1 cellular context compared by ENCODE assay signal in genomic region chr1:150515328-150516049, GRCh38.
TF ChIP-seq lines count a peak whose summit lies in the region.

Gene FALEC (plus strand): TSS chr1:150515752.

TF ChIP-seq in K562, 482 proteins besides CTCF, POLR2A, EP300 and RAD21 (continued from another document and continues in another):
- no peak; the same call in none of the 2 replicates for TF ChIP-seq MYC (IDR thresholded peaks at IDR 0.05; ENCODE audit: low read depth, low read length)
- TF ChIP-seq MYC (CRISPR knock-in tag; IDR thresholded peaks at IDR 0.05; ENCODE audit: borderline replicate concordance, low read depth), result peak; percentile 12; the same call in 1 of the 2 replicates
- no peak for TF ChIP-seq SRSF3 (IDR thresholded peaks at IDR 0.05; ENCODE audit: insufficient read depth, low read length)
- no peak for TF ChIP-seq TBL1XR1 (IDR thresholded peaks at IDR 0.05; ENCODE audit: low read length in 2 of 2)
- no peak for TF ChIP-seq NELFE (IDR thresholded peaks at IDR 0.05; ENCODE audit: insufficient read depth, insufficient read length)
- TF ChIP-seq XRCC3 (IDR thresholded peaks at IDR 0.05), result no peak
- no peak for TF ChIP-seq NCOA4 (IDR thresholded peaks at IDR 0.05; ENCODE audit: partially characterized antibody)
- TF ChIP-seq ZNF277 (CRISPR knock-in tag; IDR thresholded peaks at IDR 0.05; ENCODE audit: borderline replicate concordance), result no peak
- peak; percentile 77 for TF ChIP-seq L3MBTL2 (IDR thresholded peaks at IDR 0.05)
- peak; percentile 65 for TF ChIP-seq RB1 (IDR thresholded peaks at IDR 0.05; ENCODE audit: low read depth)
- TF ChIP-seq RHOXF2B (CRISPR knock-in tag; conservative IDR thresholded peaks at IDR 0.05), result no peak
- TF ChIP-seq RFX5 (IDR thresholded peaks at IDR 0.05; ENCODE audit: low read depth, low read length), result no peak
- peak; percentile 56 for TF ChIP-seq SUPT5H (IDR thresholded peaks at IDR 0.05)
- no peak for TF ChIP-seq CTCFL (IDR thresholded peaks at IDR 0.05; ENCODE audit: borderline replicate concordance, insufficient read depth, low read depth, low read length, poor library complexity, severe bottlenecking)
- TF ChIP-seq ATF3 (IDR thresholded peaks at IDR 0.05), result no peak
- TF ChIP-seq ATF3 (CRISPR knock-in tag; conservative IDR thresholded peaks at IDR 0.05), result no peak
- no peak for TF ChIP-seq TCF15 (CRISPR knock-in tag; IDR thresholded peaks at IDR 0.05)
- no peak for TF ChIP-seq ZBTB26 (CRISPR knock-in tag; IDR thresholded peaks at IDR 0.05)
- peak; percentile 65 for TF ChIP-seq AFF4 (CRISPR knock-in tag; IDR thresholded peaks at IDR 0.05)
- no peak for TF ChIP-seq ID3 (CRISPR knock-in tag; IDR thresholded peaks at IDR 0.05)
- TF ChIP-seq ID3 (tag; IDR thresholded peaks at IDR 0.05), result no peak
- peak; percentile 57 for TF ChIP-seq SP2 (IDR thresholded peaks at IDR 0.05; ENCODE audit: extremely low read depth, low read depth, low read length, poor library complexity, severe bottlenecking)
- TF ChIP-seq ARID2 (IDR thresholded peaks at IDR 0.05), result no peak
- TF ChIP-seq RAD51 (IDR thresholded peaks at IDR 0.05; ENCODE audit: borderline replicate concordance, low read depth), result 0 out of 2 replicates have a peak, but pooled peaks have one; percentile 2
- no peak for TF ChIP-seq HNRNPL (IDR thresholded peaks at IDR 0.05; ENCODE audit: low read depth, low read length)
- TF ChIP-seq NCOA6 (IDR thresholded peaks at IDR 0.05), result no peak
- TF ChIP-seq STAT5A (IDR thresholded peaks at IDR 0.05; ENCODE audit: borderline replicate concordance, low read length), result no peak
- no peak for TF ChIP-seq ESRRA (IDR thresholded peaks at IDR 0.05; ENCODE audit: borderline replicate concordance, low read depth)
- no peak for TF ChIP-seq JUNB (CRISPR knock-in tag; conservative IDR thresholded peaks at IDR 0.05)
- TF ChIP-seq TAF7 (tag; IDR thresholded peaks at IDR 0.05), result peak; percentile 27; the same call in 1 of the 2 replicates
- TF ChIP-seq JUN (IDR thresholded peaks at IDR 0.05; ENCODE audit: borderline replicate concordance, low read depth, low read length), result no peak
- TF ChIP-seq JUN (CRISPR knock-in tag; IDR thresholded peaks at IDR 0.05; ENCODE audit: borderline replicate concordance), result no peak; the same call in 1 of the 2 replicates
- no peak for TF ChIP-seq ZNF740 (CRISPR knock-in tag; IDR thresholded peaks at IDR 0.05)
- TF ChIP-seq ZNF740 (tag; IDR thresholded peaks at IDR 0.05), result no peak
- no peak for TF ChIP-seq ZNF830 (CRISPR knock-in tag; IDR thresholded peaks at IDR 0.05)
- no peak for TF ChIP-seq NCOA2 (IDR thresholded peaks at IDR 0.05; ENCODE audit: partially characterized antibody in 2 of 2)
- no peak for TF ChIP-seq ZBTB5 (IDR thresholded peaks at IDR 0.05)
- no peak for TF ChIP-seq ZBTB33 (CRISPR knock-in tag; IDR thresholded peaks at IDR 0.05)
- no peak for TF ChIP-seq SNIP1 (IDR thresholded peaks at IDR 0.05; ENCODE audit: low read depth)
- TF ChIP-seq EZH2 (IDR thresholded peaks at IDR 0.05; ENCODE audit: borderline replicate concordance, low read depth, low read length), result no peak
- no peak for TF ChIP-seq IRF1 (CRISPR knock-in tag; IDR thresholded peaks at IDR 0.05; ENCODE audit: borderline replicate concordance)
- TF ChIP-seq ILK (tag; IDR thresholded peaks at IDR 0.05; ENCODE audit: borderline replicate concordance, low read depth), result no peak
- TF ChIP-seq FOXK2 (conservative IDR thresholded peaks at IDR 0.05 in 1 of 2, IDR thresholded peaks at IDR 0.05 in 1 of 2; ENCODE audit: low read depth in 2 of 2), result no peak; a peak in 1 of 4 replicates
- TF ChIP-seq SAFB (IDR thresholded peaks at IDR 0.05; ENCODE audit: borderline replicate concordance, low read depth, low read length), result no peak
- no peak for TF ChIP-seq YBX1 (IDR thresholded peaks at IDR 0.05)
- 0 out of 2 replicates have a peak, but pooled peaks have one; percentile 4 for TF ChIP-seq GTF2F1 (IDR thresholded peaks at IDR 0.05; ENCODE audit: low read depth, low read length)
- TF ChIP-seq PREB (CRISPR knock-in tag; IDR thresholded peaks at IDR 0.05), result peak; percentile 80; the same call in 1 of the 2 replicates
- no peak for TF ChIP-seq NCOA1 (IDR thresholded peaks at IDR 0.05; ENCODE audit: low read depth)
- no peak for TF ChIP-seq DDX20 (tag; IDR thresholded peaks at IDR 0.05; ENCODE audit: low read depth)
- TF ChIP-seq MAFK (IDR thresholded peaks at IDR 0.05; ENCODE audit: low read length), result no peak
